In the genomic region with DNA sequence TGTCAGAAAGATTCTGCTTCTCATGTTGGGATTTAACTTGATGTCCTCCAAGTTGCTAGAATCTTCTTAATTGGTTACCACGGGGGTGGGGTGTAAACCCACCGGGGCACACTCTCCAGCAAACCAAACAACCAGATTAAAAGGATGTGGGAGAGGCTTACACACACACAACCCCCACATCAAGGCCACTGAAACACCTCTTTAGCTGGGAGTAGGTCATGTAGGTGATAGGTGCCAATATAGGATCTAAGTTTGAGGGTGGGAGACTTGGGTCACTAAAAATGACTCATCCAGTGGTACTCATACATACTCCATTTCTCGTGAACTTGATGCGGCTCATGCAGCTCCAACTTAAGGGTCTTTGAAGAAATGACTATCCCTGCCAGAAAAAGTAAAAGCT, we compare ENCODE assay signal across 23 cellular contexts. TPM values are rescaled to one million over a fixed set of nuclear protein-coding genes. Genes with fewer than 3 reads are reported as not detected.
DNase-seq lines count a peak whose midpoint lies in the region; ATAC-seq, FAIRE-seq and TF ChIP-seq lines count a peak whose summit lies in the region.
"Had no signal": no experiment of that assay in that cellular context is flagged by ENCODE, and none has a peak within 500 bp of the region (broad histone marks: within the 10 kb centered on the region; RNA-seq: fewer than 3 reads in every experiment).

No MANE protein-coding gene starts in this region.

- peaks cover 6% of the 10 kb centered on the region for H3K9me3 Mint-ChIP-seq in activated CD4-positive, alpha-beta T cell treated with anti-CD3 and anti-CD28 coated beads, Interleukin-2, amount 10 ng/mL, durations not matched to agents 7 days and 5 days
- peaks cover 8% of the 10 kb centered on the region for H3K9me3 Mint-ChIP-seq in activated T-helper 2 cell treated with anti-CD3 and anti-CD28 coated beads, Interferon-gamma antibody, Interleukin-2, Interleukin-4, amounts not matched to agents 10 μg/mL and 5 μg/mL and 100 μg/mL, durations not matched to agents 14 hours and 24 hours and 36 hours
- H3K9me3 Mint-ChIP-seq in natural killer cell: no peaks in the 10 kb centered on the region

- intact Hi-C loops in activated T-helper 2 cell treated with anti-CD3 and anti-CD28 coated beads, Interferon-gamma antibody, Interleukin-2, Interleukin-4, amounts not matched to agents 10 μg/mL and 5 μg/mL and 100 μg/mL, durations not matched to agents 14 hours and 24 hours and 36 hours (cut with micrococcal nuclease): loop anchor here (1.0 to 2.0 kb wide), 4 partner anchors 8 to 61 kb away; no protein-coding TSS in a partner anchor
- intact Hi-C loops in natural killer cell (cut with micrococcal nuclease): loop anchor here (5.0 kb wide), 1 partner anchor 40 kb away; no protein-coding TSS in a partner anchor

- H3K36me3 Mint-ChIP-seq in activated CD4-positive, alpha-beta T cell treated with anti-CD3 and anti-CD28 coated beads, Interleukin-2, amount 10 ng/mL, durations not matched to agents 7 days and 5 days (ENCODE audit: low read depth): peaks cover 10% of the 10 kb centered on the region
- H3K36me3 Mint-ChIP-seq in activated T-helper 2 cell treated with anti-CD3 and anti-CD28 coated beads, Interferon-gamma antibody, Interleukin-2, Interleukin-4, amounts not matched to agents 10 μg/mL and 5 μg/mL and 100 μg/mL, durations not matched to agents 14 hours and 24 hours and 36 hours (ENCODE audit: low read depth): peaks cover 6% of the 10 kb centered on the region
- H3K36me3 Mint-ChIP-seq in natural killer cell: no peaks in the 10 kb centered on the region
- H3K36me3 Mint-ChIP-seq: neural progenitor cell had no signal

- H3K4me1 Mint-ChIP-seq in activated CD4-positive, alpha-beta T cell treated with anti-CD3 and anti-CD28 coated beads, Interleukin-2, amount 10 ng/mL, durations not matched to agents 7 days and 5 days: peaks cover 94% of the 10 kb centered on the region
- peaks cover 78% of the 10 kb centered on the region for H3K4me1 Mint-ChIP-seq in activated T-helper 2 cell treated with anti-CD3 and anti-CD28 coated beads, Interferon-gamma antibody, Interleukin-2, Interleukin-4, amounts not matched to agents 10 μg/mL and 5 μg/mL and 100 μg/mL, durations not matched to agents 14 hours and 24 hours and 36 hours (ENCODE audit: low read depth)
- H3K4me1 Mint-ChIP-seq in natural killer cell: peaks cover 68 to 70% of the 10 kb centered on the region in 2 donors
- H3K4me1 Mint-ChIP-seq: neural progenitor cell had no signal

- H3K4me3 Mint-ChIP-seq in activated CD4-positive, alpha-beta T cell treated with anti-CD3 and anti-CD28 coated beads, Interleukin-2, amount 10 ng/mL, durations not matched to agents 7 days and 5 days: peak overlapping the region; percentile 47
- H3K4me3 Mint-ChIP-seq in activated T-helper 2 cell treated with anti-CD3 and anti-CD28 coated beads, Interferon-gamma antibody, Interleukin-2, Interleukin-4, amounts not matched to agents 10 μg/mL and 5 μg/mL and 100 μg/mL, durations not matched to agents 14 hours and 24 hours and 36 hours (ENCODE audit: low read depth): peak overlapping the region; percentile 49
- peak overlapping the region; percentile 74 for H3K4me3 Mint-ChIP-seq in natural killer cell
- H3K4me3 Mint-ChIP-seq: neural progenitor cell had no signal

- CTCF ChIA-PET in activated CD4-positive, alpha-beta T cell treated with anti-CD3 and anti-CD28 coated beads, Interleukin-2, amount 10 ng/mL, durations not matched to agents 7 days and 5 days (lab: Charles Lee): interaction anchor here (1.7 to 3.6 kb wide), 4 partner anchors 9 to 68 kb away, joined by 3 to 17 read pairs (median 5); no protein-coding TSS in a partner anchor

- POLR2A ChIA-PET in activated CD4-positive, alpha-beta T cell treated with anti-CD3 and anti-CD28 coated beads, Interleukin-2, amount 10 ng/mL, durations not matched to agents 7 days and 5 days (lab: Charles Lee): interaction anchor here (0.6 kb wide), 1 partner anchor 13 kb away, joined by 3 read pairs; no protein-coding TSS in a partner anchor

- H3K27me3 Mint-ChIP-seq in activated CD4-positive, alpha-beta T cell treated with anti-CD3 and anti-CD28 coated beads, Interleukin-2, amount 10 ng/mL, durations not matched to agents 7 days and 5 days: no peaks in the 10 kb centered on the region
- no peaks in the 10 kb centered on the region for H3K27me3 Mint-ChIP-seq in activated T-helper 2 cell treated with anti-CD3 and anti-CD28 coated beads, Interferon-gamma antibody, Interleukin-2, Interleukin-4, amounts not matched to agents 10 μg/mL and 5 μg/mL and 100 μg/mL, durations not matched to agents 14 hours and 24 hours and 36 hours (ENCODE audit: low read depth)
- peaks cover 0 to 3% of the 10 kb centered on the region in 2 donors for H3K27me3 Mint-ChIP-seq in natural killer cell (ENCODE audit: low read depth in 2 of 2)

- DNase-seq in activated CD4-positive, alpha-beta T cell treated with anti-CD3 and anti-CD28 coated beads, Interleukin-2, amount 10 ng/mL, durations not matched to agents 7 days and 5 days: peak; percentile 47
- no peak for DNase-seq in activated CD4-positive, alpha-beta T cell treated with anti-CD3 and anti-CD28 coated beads for 1 hour
- DNase-seq in GM19239 (ENCODE audit: insufficient read length, low spot score) (no peak), natural killer cell (no peak), COLO829 (ENCODE audit: low spot score) (no peak), NCI-H1092 (lab: John Stamatoyannopoulos, UW) (no peak)
- DNase-seq in activated T-helper 2 cell treated with anti-CD3 and anti-CD28 coated beads, Interferon-gamma antibody, Interleukin-2, Interleukin-4, amounts not matched to agents 10 μg/mL and 5 μg/mL and 100 μg/mL, durations not matched to agents 14 hours and 24 hours and 36 hours (ENCODE audit: low spot score): no peak
- DNase-seq: brain microvascular endothelial cell, cortex of kidney, foreskin keratinocyte, GOT3, kidney glomerular epithelial cell, mesendoderm, NCI-H1417 treated with DMSO at 0.1 percent for 48 hours, NCI-H69, T1000, trophoblast cell had no signal

- TF ChIP-seq CTCF in natural killer cell (IDR thresholded peaks at IDR 0.05): no peak

- peak; percentile 89 for FAIRE-seq in GM19239 (lab: Jason Lieb, UNC)

- H3K27ac Mint-ChIP-seq in activated CD4-positive, alpha-beta T cell treated with anti-CD3 and anti-CD28 coated beads, Interleukin-2, amount 10 ng/mL, durations not matched to agents 7 days and 5 days: peak overlapping the region; percentile 88
- H3K27ac Mint-ChIP-seq in activated T-helper 2 cell treated with anti-CD3 and anti-CD28 coated beads, Interferon-gamma antibody, Interleukin-2, Interleukin-4, amounts not matched to agents 10 μg/mL and 5 μg/mL and 100 μg/mL, durations not matched to agents 14 hours and 24 hours and 36 hours: peak overlapping the region; percentile 93
- H3K27ac Mint-ChIP-seq in natural killer cell: peak overlapping the region; percentile 64 to 71
- H3K27ac Mint-ChIP-seq: neural progenitor cell had no signal

- ATAC-seq in natural killer cell (peak; percentile 43 to 64 (median 56)), GM21381 (IDR thresholded peaks at IDR 0.05; ENCODE audit: unreplicated experiment) (no peak)
- ATAC-seq: foreskin keratinocyte had no signal

RNA-seq across cellular contexts. Expression of gene CD40LG, which starts 20.6 kb away (rescaled TPM):
- total RNA-seq in activated CD4-positive, alpha-beta T cell treated with anti-CD3 and anti-CD28 coated beads, Interleukin-2, amount 10 ng/mL, durations not matched to agents 7 days and 5 days: 100 to 1,000 TPM; 114 to 139 TPM
- 123 and 127 TPM in 2 replicates for total RNA-seq in activated T-helper 2 cell treated with anti-CD3 and anti-CD28 coated beads, Interferon-gamma antibody, Interleukin-2, Interleukin-4, amounts not matched to agents 10 μg/mL and 5 μg/mL and 100 μg/mL, durations not matched to agents 14 hours and 24 hours and 36 hours
- 1 to 10 TPM in 1 of 3 donors, under 1 TPM in 1, not detected in 1; 0.77 to 1.5 TPM for total RNA-seq in natural killer cell
- total RNA-seq: A673, foreskin keratinocyte, OCI-LY7, pulmonary artery endothelial cell, SJSA1 had no signal

Comparison
In these comparisons a context has a peak if more than half of its experiments do, and no peak if none do; other contexts are left out.
1. RNA of gene CD40LG, which starts 20.6 kb away (total RNA-seq): 114 to 139 TPM in activated CD4-positive, alpha-beta T cell treated with anti-CD3 and anti-CD28 coated beads, Interleukin-2, amount 10 ng/mL, durations not matched to agents 7 days and 5 days and 123 to 127 TPM in activated T-helper 2 cell treated with anti-CD3 and anti-CD28 coated beads, Interferon-gamma antibody, Interleukin-2, Interleukin-4, amounts not matched to agents 10 μg/mL and 5 μg/mL and 100 μg/mL, durations not matched to agents 14 hours and 24 hours and 36 hours; 0.77 to 1.5 TPM in natural killer cell; every median in the first group is over 10 times any median in the second.
2. Peak in every context shown above with its lines, with median percentiles within 50 percentile points of each other: H3K27ac Mint-ChIP-seq and H3K4me3 Mint-ChIP-seq.